22 cellular contexts compared by ENCODE assay signal in the genomic region with DNA sequence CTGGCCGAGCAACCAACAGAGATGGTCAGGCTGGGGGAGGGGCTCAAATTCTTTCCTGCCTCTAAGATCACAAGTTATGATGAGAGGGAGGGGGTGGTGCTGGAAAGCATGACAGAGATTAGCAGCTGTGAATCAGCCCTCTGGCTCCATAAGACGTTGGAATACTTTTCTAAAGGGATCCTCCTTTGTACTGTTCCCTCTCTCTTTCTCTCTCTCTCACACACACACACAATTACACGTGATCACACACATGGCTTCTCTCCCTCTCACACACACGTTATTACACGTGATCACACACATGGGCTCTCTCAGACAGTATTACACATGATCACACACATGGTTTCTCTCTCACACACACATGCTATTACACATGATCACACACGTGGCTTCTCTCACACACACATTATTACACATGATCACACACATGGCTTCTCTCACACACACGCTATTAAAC. TPM values are rescaled to one million over a fixed set of nuclear protein-coding genes. Genes with fewer than 3 reads are reported as not detected.
DNase-seq lines count a peak whose midpoint lies in the region; TF ChIP-seq lines count a peak whose summit lies in the region.
"Had no signal": no experiment of that assay in that cellular context is flagged by ENCODE, and none has a peak within 500 bp of the region (broad histone marks: within the 10 kb centered on the region; RNA-seq: fewer than 3 reads in every experiment).

TSS of gene SLC45A2 (minus strand) at position 23 of the 454 bp plus-strand sequence. CDS start 110 bp downstream, outside the sequence.

- CTCF ChIA-PET in HEK293T (lab: Yijun Ruan, JAX): no interaction called here

- POLR2A ChIA-PET in HEK293T (lab: Yijun Ruan, JAX): no interaction called here

- DNase-seq in HEK293T (ENCODE audit: extremely low spot score) (no peak), astrocyte of the hippocampus (ENCODE audit: low read depth, low spot score) (peak; percentile 39), iris pigment epithelial cell (ENCODE audit: low read depth) (peak; percentile 68), renal cortical epithelial cell (ENCODE audit: low read depth) (peak; percentile 51), occipital lobe (lab: John Stamatoyannopoulos, UW) (no peak), NCI-H2171 treated with DMSO at 0.1 percent for 48 hours (lab: John Stamatoyannopoulos, UW) (no peak), NCI-H2029 treated with DMSO at 0.1 percent for 48 hours (lab: John Stamatoyannopoulos, UW) (no peak)
- DNase-seq: activated CD4-positive, alpha-beta T cell treated with anti-CD3 and anti-CD28 coated beads, Interleukin-2, amount 10 ng/mL, durations not matched to agents 7 days and 5 days; body of pancreas; CD4-positive, alpha-beta memory T cell; DMS153; effector memory CD4-positive, alpha-beta T cell; esophagus squamous epithelium; GF-D8; KBM-7; midbrain; NCI-H1694 treated with DMSO at 0.1 percent for 48 hours; NCI-H446; stimulated activated CD4-positive, alpha-beta T cell treated with anti-CD3 and anti-CD28 coated beads, Interleukin-2, amount 100 ng/mL, for 24 hours; T-helper 17 cell had no signal

TF ChIP-seq in HEK293T, 16 proteins besides CTCF, POLR2A, EP300 and RAD21:
- TF ChIP-seq TARDBP (IDR thresholded peaks at IDR 0.05) (peak; percentile 50; the same call in 1 of the 2 replicates), ELF4 (IDR thresholded peaks at IDR 0.05) (no peak)

RNA-seq across cellular contexts. Expression of gene SLC45A2, which starts in this region (rescaled TPM):
- total RNA-seq in renal cortical epithelial cell (not detected in 2 replicates), occipital lobe (0.16 TPM)
- total RNA-seq: body of pancreas; CD4-positive, alpha-beta memory T cell; left lung; posterior vena cava; T-helper 17 cell had no signal

Comparison
In these comparisons a context has a peak if more than half of its experiments do, and no peak if none do; other contexts are left out.
1. Peak in DNase-seq in renal cortical epithelial cell; RNA of the gene not detected or under 1 TPM.
2. DNase-seq: peak in astrocyte of the hippocampus (single experiment) and iris pigment epithelial cell (single experiment); none in HEK293T (single experiment), occipital lobe (single experiment), NCI-H2171 treated with DMSO at 0.1 percent for 48 hours (single experiment) and NCI-H2029 treated with DMSO at 0.1 percent for 48 hours (single experiment).